In genomic region chr19:6668696-6669095, GRCh38 we compare ENCODE assay signal across 17 cellular contexts. TPM values are rescaled to one million over a fixed set of nuclear protein-coding genes. Genes with fewer than 3 reads are reported as not detected.
DNase-seq lines count a peak whose midpoint lies in the region; ATAC-seq, FAIRE-seq and TF ChIP-seq lines count a peak whose summit lies in the region.
"Had no signal": no experiment of that assay in that cellular context is flagged by ENCODE, and none has a peak within 500 bp of the region (broad histone marks: within the 10 kb centered on the region; RNA-seq: fewer than 3 reads in every experiment).

No MANE protein-coding gene starts in this region.

- CTCF ChIA-PET in activated CD4-positive, alpha-beta T cell treated with anti-CD3 and anti-CD28 coated beads for 36 hours (lab: Charles Lee) = interaction anchor here (0.7 to 1.2 kb wide), 3 partner anchors 11 to 152 kb away, joined by 3 to 4 read pairs (median 3); no protein-coding TSS in a partner anchor

- peaks cover 0 to 5% of the 10 kb centered on the region in 2 donors for H3K9me3 ChIP-seq in kidney (ENCODE audit: control insufficient read depth in 1 of 2, low read length in 2 of 2)
- H3K9me3 ChIP-seq: A549, SJCRH30 had no signal

- peak overlapping the region; percentile 99 for H3K27ac Mint-ChIP-seq in activated CD4-positive, alpha-beta T cell treated with anti-CD3 and anti-CD28 coated beads for 36 hours
- H3K27ac Mint-ChIP-seq in dendritic cell treated with granulocyte-macrophage colony-stimulating factor and Interleukin-4, amounts not matched to agents 40 ng/mL and 50 ng/mL, for 4 days = peak overlapping the region; percentile 63
- H3K27ac Mint-ChIP-seq in stimulated activated memory B cell treated with anti-CD40 and anti-IgM and Interleukin-4, amounts not matched to agents 10 μg/mL and 1 μg/mL and 100 μg/mL, for 72 hours = peak overlapping the region; percentile 90

- no peaks in the 10 kb centered on the region for H3K27me3 Mint-ChIP-seq in activated CD4-positive, alpha-beta T cell treated with anti-CD3 and anti-CD28 coated beads for 36 hours
- H3K27me3 Mint-ChIP-seq in dendritic cell treated with granulocyte-macrophage colony-stimulating factor and Interleukin-4, amounts not matched to agents 40 ng/mL and 50 ng/mL, for 4 days = no peaks in the 10 kb centered on the region
- peaks cover 13% of the 10 kb centered on the region for H3K27me3 Mint-ChIP-seq in stimulated activated memory B cell treated with anti-CD40 and anti-IgM and Interleukin-4, amounts not matched to agents 10 μg/mL and 1 μg/mL and 100 μg/mL, for 72 hours

- POLR2A ChIA-PET in activated CD4-positive, alpha-beta T cell treated with anti-CD3 and anti-CD28 coated beads for 36 hours (lab: Charles Lee) = interaction anchor here (1.2 kb wide), 1 partner anchor 13 kb away, joined by 6 read pairs; no protein-coding TSS in a partner anchor

- peak overlapping the region; percentile 98 for H3K4me3 Mint-ChIP-seq in activated CD4-positive, alpha-beta T cell treated with anti-CD3 and anti-CD28 coated beads for 36 hours
- peak overlapping the region; percentile 62 for H3K4me3 Mint-ChIP-seq in dendritic cell treated with granulocyte-macrophage colony-stimulating factor and Interleukin-4, amounts not matched to agents 40 ng/mL and 50 ng/mL, for 4 days
- peak overlapping the region; percentile 76 for H3K4me3 Mint-ChIP-seq in stimulated activated memory B cell treated with anti-CD40 and anti-IgM and Interleukin-4, amounts not matched to agents 10 μg/mL and 1 μg/mL and 100 μg/mL, for 72 hours

- no peaks in the 10 kb centered on the region for H3K36me3 ChIP-seq in kidney (ENCODE audit: control insufficient read depth in 1 of 2, insufficient read depth in 2 of 2, low read length in 2 of 2)
- H3K36me3 ChIP-seq: SJCRH30 had no signal

- intact Hi-C loops in activated CD4-positive, alpha-beta T cell treated with anti-CD3 and anti-CD28 coated beads for 36 hours (cut with DNase I, micrococcal nuclease) = no loop called here
- intact Hi-C loops in dendritic cell treated with granulocyte-macrophage colony-stimulating factor and Interleukin-4, amounts not matched to agents 40 ng/mL and 50 ng/mL, for 4 days (cut with micrococcal nuclease) = no loop called here
- intact Hi-C loops in kidney (cut with DNase I) = no loop called here

- H3K4me1 ChIP-seq in kidney (ENCODE audit: control insufficient read depth in 1 of 2, insufficient read depth in 1 of 2, low read depth in 1 of 2, low read length in 2 of 2) = no peaks in the 10 kb centered on the region
- H3K4me1 ChIP-seq: A549, SJCRH30 had no signal

- H3K9ac ChIP-seq in kidney (ENCODE audit: low read length in 2 of 2) = no peak overlapping the region

- peaks cover 26% of the 10 kb centered on the region for H3K36me3 Mint-ChIP-seq in activated CD4-positive, alpha-beta T cell treated with anti-CD3 and anti-CD28 coated beads for 36 hours (ENCODE audit: low read depth)
- H3K36me3 Mint-ChIP-seq in dendritic cell treated with granulocyte-macrophage colony-stimulating factor and Interleukin-4, amounts not matched to agents 40 ng/mL and 50 ng/mL, for 4 days (ENCODE audit: low read depth) = peaks cover 11% of the 10 kb centered on the region
- no peaks in the 10 kb centered on the region for H3K36me3 Mint-ChIP-seq in stimulated activated memory B cell treated with anti-CD40 and anti-IgM and Interleukin-4, amounts not matched to agents 10 μg/mL and 1 μg/mL and 100 μg/mL, for 72 hours

- ATAC-seq in activated CD4-positive, alpha-beta T cell treated with anti-CD3 and anti-CD28 coated beads for 36 hours = no peak
- no peak for ATAC-seq in stimulated activated memory B cell treated with anti-CD40 and anti-IgM and Interleukin-4, amounts not matched to agents 10 μg/mL and 1 μg/mL and 100 μg/mL, for 72 hours
- ATAC-seq in HG03442 (IDR thresholded peaks at IDR 0.05; ENCODE audit: unreplicated experiment) (no peak), esophagus mucosa (no peak)

- H3K27ac ChIP-seq in kidney (ENCODE audit: low read depth in 2 of 2, low read length in 2 of 2) = no peak overlapping the region
- H3K27ac ChIP-seq: A549, SJCRH30 had no signal

- peak; percentile 58 for DNase-seq in activated CD4-positive, alpha-beta T cell treated with anti-CD3 and anti-CD28 coated beads for 36 hours
- no peak for DNase-seq in activated CD4-positive, alpha-beta T cell treated with anti-CD3 and anti-CD28 coated beads for 1 hour
- peak; percentile 48 for DNase-seq in activated CD4-positive, alpha-beta T cell treated with anti-CD3 and anti-CD28 coated beads for 48 hours
- no peak for DNase-seq in kidney
- DNase-seq: aorta, head of caudate nucleus, NCI-H146, NCI-H748 treated with DMSO at 0.1 percent for 48 hours, SJCRH30 had no signal

- no peaks in the 10 kb centered on the region for H3K9me3 Mint-ChIP-seq in activated CD4-positive, alpha-beta T cell treated with anti-CD3 and anti-CD28 coated beads for 36 hours (ENCODE audit: low read depth)
- no peaks in the 10 kb centered on the region for H3K9me3 Mint-ChIP-seq in dendritic cell treated with granulocyte-macrophage colony-stimulating factor and Interleukin-4, amounts not matched to agents 40 ng/mL and 50 ng/mL, for 4 days
- no peaks in the 10 kb centered on the region for H3K9me3 Mint-ChIP-seq in stimulated activated memory B cell treated with anti-CD40 and anti-IgM and Interleukin-4, amounts not matched to agents 10 μg/mL and 1 μg/mL and 100 μg/mL, for 72 hours

- H3K4me1 Mint-ChIP-seq in activated CD4-positive, alpha-beta T cell treated with anti-CD3 and anti-CD28 coated beads for 36 hours = peaks cover 39% of the 10 kb centered on the region
- peaks cover 49% of the 10 kb centered on the region for H3K4me1 Mint-ChIP-seq in dendritic cell treated with granulocyte-macrophage colony-stimulating factor and Interleukin-4, amounts not matched to agents 40 ng/mL and 50 ng/mL, for 4 days (ENCODE audit: low read depth)
- H3K4me1 Mint-ChIP-seq in stimulated activated memory B cell treated with anti-CD40 and anti-IgM and Interleukin-4, amounts not matched to agents 10 μg/mL and 1 μg/mL and 100 μg/mL, for 72 hours = peaks cover 26% of the 10 kb centered on the region

- no peak overlapping the region for H3K4me3 ChIP-seq in kidney (ENCODE audit: low read length in 2 of 2)
- H3K4me3 ChIP-seq: A549, SJCRH30 had no signal

- TF ChIP-seq CTCF in kidney (IDR thresholded peaks at IDR 0.05; ENCODE audit: borderline replicate concordance, extremely low read depth, insufficient read depth) = no peak

- FAIRE-seq in kidney (lab: Jason Lieb, UNC) = no peak
- FAIRE-seq: A549 had no signal

RNA-seq across cellular contexts. Expression of gene TNFSF14, which starts 1.3 kb away (rescaled TPM):
- 10 to 100 TPM; 31.8 to 33.0 TPM for total RNA-seq in activated CD4-positive, alpha-beta T cell treated with anti-CD3 and anti-CD28 coated beads for 36 hours
- 2.5 TPM for total RNA-seq in kidney
- not detected for polyA plus RNA-seq in kidney (ENCODE audit: insufficient read depth, low read depth, low replicate concordance)
- total RNA-seq in esophagus mucosa = 0.28 TPM
- total RNA-seq: HT1080, osteocyte, SJCRH30, temporal lobe had no signal

RNA-seq across cellular contexts. Expression of gene C3, which starts 51.8 kb away (rescaled TPM):
- total RNA-seq in activated CD4-positive, alpha-beta T cell treated with anti-CD3 and anti-CD28 coated beads for 36 hours = 1 to 10 TPM in 1 of 2 experiments, under 1 TPM in 1; 0.93 to 1.0 TPM
- total RNA-seq in kidney (3,831 TPM), esophagus mucosa (65.0 TPM)
- polyA plus RNA-seq in kidney (ENCODE audit: insufficient read depth, low read depth, low replicate concordance) = 452 TPM
- total RNA-seq: SJCRH30 had no signal

Comparison
In these comparisons a context has a peak if more than half of its experiments do, and no peak if none do; other contexts are left out.
1. DNase-seq: peak in activated CD4-positive, alpha-beta T cell treated with anti-CD3 and anti-CD28 coated beads for 36 hours (single experiment) and activated CD4-positive, alpha-beta T cell treated with anti-CD3 and anti-CD28 coated beads for 48 hours (single experiment); none in activated CD4-positive, alpha-beta T cell treated with anti-CD3 and anti-CD28 coated beads for 1 hour (single experiment) and kidney (single experiment).
2. RNA of gene C3, which starts 51.8 kb away (total RNA-seq): 3,831 TPM in kidney (single experiment); 65.0 TPM in esophagus mucosa (single experiment) and 0.93 to 1.0 TPM in activated CD4-positive, alpha-beta T cell treated with anti-CD3 and anti-CD28 coated beads for 36 hours; every median in the first group is over 10 times any median in the second.
3. Peak in every context shown above with its lines, with median percentiles within 50 percentile points of each other: H3K27ac Mint-ChIP-seq and H3K4me3 Mint-ChIP-seq.